ENCODE assay signal across 6 cellular contexts in genomic region chr3:28476764-28477163, GRCh38.
"Had no signal": no experiment of that assay in that cellular context is flagged by ENCODE, and none has a peak within 500 bp of the region (broad histone marks: within the 10 kb centered on the region; RNA-seq: fewer than 3 reads in every experiment).

No MANE protein-coding gene starts in this region.

- H3K9ac ChIP-seq: GM23248 had no signal

- H3K4me3 ChIP-seq: GM23248, HAP-1 had no signal

- H3K9me3 ChIP-seq: HAP-1 had no signal

- H3K27me3 Mint-ChIP-seq: IgD-negative memory B cell had no signal

- H3K36me3 ChIP-seq: HAP-1 had no signal

- H3K27ac Mint-ChIP-seq: HFFc6, IgD-negative memory B cell had no signal

- H3K36me3 Mint-ChIP-seq: IgD-negative memory B cell had no signal

- H2AFZ ChIP-seq: GM23248 had no signal

- H3K27ac ChIP-seq: GM23248, HL-60 had no signal

- DNase-seq: GOT3 had no signal

- H3K4me1 ChIP-seq: HAP-1 had no signal

- H3K4me3 Mint-ChIP-seq: HFFc6, IgD-negative memory B cell had no signal
